In genomic region chr6:157314705-157315321, GRCh38 we compare ENCODE assay signal across 8 cellular contexts. TPM values are rescaled to one million over a fixed set of nuclear protein-coding genes. Genes with fewer than 3 reads are reported as not detected.
A peak's percentile ranks its signal among the peaks of the same experiment; 100 is the strongest.
DNase-seq lines count a peak whose midpoint lies in the region; ATAC-seq, FAIRE-seq and TF ChIP-seq lines count a peak whose summit lies in the region.

No MANE protein-coding gene starts in this region.

- no peak overlapping the region for H3K4me3 Mint-ChIP-seq in CD4-positive, alpha-beta memory T cell

- no peak overlapping the region for H3K4me2 ChIP-seq in K562 (ENCODE audit: insufficient read depth, low read length)
- no peak overlapping the region for H3K4me2 ChIP-seq in keratinocyte (ENCODE audit: control insufficient read depth, extremely low read depth, insufficient read depth, low read depth, low read length)

- H3K27ac Mint-ChIP-seq in CD4-positive, alpha-beta memory T cell, result peak overlapping the region in 4 of 7 donors; percentile 14 to 41 (median 22)

- peaks cover 38 to 67% of the 10 kb centered on the region in 2 donors for H3K36me3 Mint-ChIP-seq in CD4-positive, alpha-beta memory T cell

- POLR2A ChIA-PET in CD4-positive, alpha-beta memory T cell (lab: Charles Lee; ENCODE audit: partially characterized antibody), result interaction anchor here (1.8 kb wide), 1 partner anchor 9 kb away, joined by 15 read pairs; the partner anchor contains the start of gene TMEM242
- POLR2A ChIA-PET in K562 (lab: Yijun Ruan, JAX), result interaction anchor here (0.6 to 1.3 kb wide), 5 partner anchors 9 to 548 kb away, joined by 3 to 11 read pairs (median 3); partner anchors contain the start of gene TMEM242

- no peak for TF ChIP-seq POLR2A in K562 (conservative IDR thresholded peaks at IDR 0.05)
- no peak for TF ChIP-seq POLR2A in tibial nerve (IDR thresholded peaks at IDR 0.05)

- BruUV-seq in K562 (replicated peaks; lab: Mats Ljungman, UMichigan), result no TSS peak

- TF ChIP-seq RAD21 in K562 (CRISPR knock-in tag; conservative IDR thresholded peaks at IDR 0.05 in 1 of 2, IDR thresholded peaks at IDR 0.05 in 1 of 2), result peak; percentile 100

- H3K4me1 ChIP-seq in CD4-positive, alpha-beta memory T cell (ENCODE audit: insufficient read depth, low read length), result peaks cover 10% of the 10 kb centered on the region
- H3K4me1 ChIP-seq in K562 (replicated peaks in 1 of 2; ENCODE audit: control insufficient read depth in 2 of 2, insufficient read depth in 2 of 2, low read length in 2 of 2), result peaks cover 21 to 24% of the 10 kb centered on the region in 2 experiments; a peak in 4 of 5 replicates
- peaks cover 22% of the 10 kb centered on the region for H3K4me1 ChIP-seq in keratinocyte (ENCODE audit: control insufficient read depth, extremely low read depth, insufficient read depth, low read length)
- H3K4me1 ChIP-seq in tibial nerve, result peaks cover 0 to 12% (median 0%) of the 10 kb centered on the region in 4 donors

- intact Hi-C loops in CD4-positive, alpha-beta memory T cell (cut with micrococcal nuclease), result loop anchor here (1.0 to 2.0 kb wide), 4 partner anchors 8 to 352 kb away; partner anchors contain the start of genes TMEM242 and ZDHHC14
- intact Hi-C loops in K562 (cut with micrococcal nuclease), result loop anchor here (1.0 to 10.0 kb wide), 8 partner anchors 20 to 820 kb away; partner anchors contain the start of gene ZDHHC14

- FAIRE-seq in K562 (lab: Jason Lieb, UNC) (no peak), keratinocyte (lab: Jason Lieb, UNC) (no peak)

- no peaks in the 10 kb centered on the region for H3K9me3 ChIP-seq in CD4-positive, alpha-beta memory T cell (ENCODE audit: control insufficient read depth in 1 of 2, low read length in 2 of 2)
- H3K9me3 ChIP-seq in K562 (replicated peaks; ENCODE audit: control insufficient read depth, insufficient read depth, low read depth, low read length) (no peaks in the 10 kb centered on the region), keratinocyte (ENCODE audit: control insufficient read depth, low read depth, low read length) (no peaks in the 10 kb centered on the region), tibial nerve (no peaks in the 10 kb centered on the region)

- no peaks in the 10 kb centered on the region for H3K27me3 Mint-ChIP-seq in CD4-positive, alpha-beta memory T cell

- peak; percentile 39 to 62 (median 58) for DNase-seq in CD4-positive, alpha-beta memory T cell
- DNase-seq in K562 (ENCODE audit: extremely low read depth in 1 of 4, low spot score in 3 of 4) (peak; percentile 35 to 79 (median 58)), keratinocyte (ENCODE audit: low read depth, low spot score) (no peak), tibial nerve (ENCODE audit: low spot score in 2 of 2) (peak in 1 of 2 donors; percentile 40), Kasumi-1 (lab: John Stamatoyannopoulos, UW) (no peak), T-helper 9 cell (no peak)

- WGBS in K562 (ENCODE audit: insufficient coverage, low coverage, missing lambda C conversion rate), result 20% methylated on average over 7 of the region's 7 CpGs
- 10 to 19% methylated on average over 7 of the region's 7 CpGs for WGBS in tibial nerve, 2 donors

- no peaks in the 10 kb centered on the region for H4K20me1 ChIP-seq in K562 (replicated peaks; ENCODE audit: control insufficient read depth, insufficient read depth, low read length)
- no peaks in the 10 kb centered on the region for H4K20me1 ChIP-seq in keratinocyte (ENCODE audit: control insufficient read depth, extremely low read depth, insufficient read depth, low read length)

- no peak overlapping the region for H3K4me3 ChIP-seq in CD4-positive, alpha-beta memory T cell (ENCODE audit: low read length in 2 of 2)
- H3K4me3 ChIP-seq in K562 (no peak overlapping the region), keratinocyte (ENCODE audit: control insufficient read depth in 2 of 3, extremely low read depth in 1 of 3, insufficient read depth in 2 of 3, low read depth in 1 of 3, low read length in 3 of 3) (no peak overlapping the region), tibial nerve (no peak overlapping the region)

- TF ChIP-seq EP300 in K562 (IDR thresholded peaks at IDR 0.05; ENCODE audit: low read length) (no peak), tibial nerve (IDR thresholded peaks at IDR 0.05) (no peak)

- H3K4me1 Mint-ChIP-seq in CD4-positive, alpha-beta memory T cell, result peaks cover 0 to 7% (median 6%) of the 10 kb centered on the region in 4 donors

- no peak overlapping the region for H3K9ac ChIP-seq in K562 (ENCODE audit: insufficient read depth in 1 of 2, low read depth in 2 of 2, low read length in 2 of 2)
- H3K9ac ChIP-seq in keratinocyte (ENCODE audit: control insufficient read depth, extremely low read depth, insufficient read depth, low read length), result no peak overlapping the region

- H3K9me3 Mint-ChIP-seq in CD4-positive, alpha-beta memory T cell, result no peaks in the 10 kb centered on the region

- H2AFZ ChIP-seq in K562 (ENCODE audit: low read depth, low read length) (no peak overlapping the region), keratinocyte (ENCODE audit: control insufficient read depth, low read length) (no peak overlapping the region)

- H3K79me2 ChIP-seq in K562 (ENCODE audit: control insufficient read depth, insufficient read depth, low read length) (0 out of 3 replicates have a peak, but pooled peaks cover 2% of the 10 kb centered on the region), keratinocyte (ENCODE audit: control insufficient read depth, insufficient read depth, low read length) (peaks cover 3% of the 10 kb centered on the region)

- ATAC-seq in GM19397 (IDR thresholded peaks at IDR 0.05; ENCODE audit: unreplicated experiment) (peak; percentile 72), HG03565 (IDR thresholded peaks at IDR 0.05; ENCODE audit: unreplicated experiment) (peak; percentile 82), K562 (peak; percentile 84)

- no peaks in the 10 kb centered on the region for H3K27me3 ChIP-seq in CD4-positive, alpha-beta memory T cell (ENCODE audit: insufficient read depth, low read length)
- H3K27me3 ChIP-seq in K562 (ENCODE audit: control insufficient read depth in 2 of 2, insufficient read depth in 2 of 2, low read length in 2 of 2) (no peaks in the 10 kb centered on the region), keratinocyte (ENCODE audit: control insufficient read depth, extremely low read depth, insufficient read depth, low read length) (no peaks in the 10 kb centered on the region), tibial nerve (no peaks in the 10 kb centered on the region)

- in situ Hi-C loops in K562 (cut with MboI), result no loop called here

- H3K9me1 ChIP-seq in K562 (ENCODE audit: control insufficient read depth, insufficient read depth, low read length), result no peaks in the 10 kb centered on the region
- no peaks in the 10 kb centered on the region for H3K9me1 ChIP-seq in keratinocyte (ENCODE audit: control insufficient read depth, extremely low read depth, insufficient read depth, low read length)

- H3K36me3 ChIP-seq in CD4-positive, alpha-beta memory T cell (ENCODE audit: insufficient read depth, low read length), result peaks cover 14% of the 10 kb centered on the region
- H3K36me3 ChIP-seq in K562 (ENCODE audit: control insufficient read depth, insufficient read depth, low read length) (peaks cover 73% of the 10 kb centered on the region), keratinocyte (ENCODE audit: control insufficient read depth in 2 of 2, extremely low read depth in 1 of 2, insufficient read depth in 2 of 2, low read length in 2 of 2) (peaks cover 26 to 32% of the 10 kb centered on the region in 2 experiments), tibial nerve (peaks cover 0 to 42% (median 5%) of the 10 kb centered on the region in 3 donors)

- CTCF ChIA-PET in CD4-positive, alpha-beta memory T cell (lab: Charles Lee; ENCODE audit: partially characterized antibody), result interaction anchor here (0.8 to 6.1 kb wide), 20 partner anchors 11 to 559 kb away, joined by 3 to 102 read pairs (median 5); partner anchors contain the start of gene TMEM242
- CTCF ChIA-PET in K562 (lab: Yijun Ruan, JAX; ENCODE audit: low intra/inter-chr PET ratio), result interaction anchor here (0.7 to 3.7 kb wide), 19 partner anchors 8 to 890 kb away, joined by 3 to 56 read pairs (median 4); partner anchors contain the start of gene TMEM242

- TF ChIP-seq CTCF in K562 (IDR thresholded peaks at IDR 0.05 in 2 of 3, conservative IDR thresholded peaks at IDR 0.05 in 1 of 3; ENCODE audit: insufficient read depth in 2 of 3, low read depth in 1 of 3, low read length in 3 of 3) (peak; percentile 92 to 100 (median 99)), keratinocyte (optimal IDR thresholded peaks at IDR 0.05 in 1 of 3, IDR thresholded peaks at IDR 0.05 in 1 of 3, conservative IDR thresholded peaks at IDR 0.05 in 1 of 3; ENCODE audit: extremely low read depth in 1 of 3, insufficient read depth in 2 of 3, low read length in 3 of 3) (peak; percentile 42 to 84 (median 65)), tibial nerve (IDR thresholded peaks at IDR 0.05) (peak; percentile 70 to 89 (median 79))

- H3K27ac ChIP-seq in CD4-positive, alpha-beta memory T cell (ENCODE audit: low read depth, low read length), result no peak overlapping the region
- H3K27ac ChIP-seq in K562 (ENCODE audit: extremely low read depth, low read depth, low read length) (no peak overlapping the region), keratinocyte (ENCODE audit: control insufficient read depth, insufficient read depth, low read length) (no peak overlapping the region), tibial nerve (peak overlapping the region in 1 of 4 donors; percentile 8)

- dilution Hi-C loops in keratinocyte (cut with MboI; ENCODE audit: extremely low pct_ligation_motif_present, low sequenced_read_pairs), result no loop called here

RNA-seq across cellular contexts. Expression of gene TMEM242, which starts 8.5 kb away (rescaled TPM):
- total RNA-seq in CD4-positive, alpha-beta memory T cell, result 10 to 100 TPM; 12.7 to 14.1 TPM
- polyA plus RNA-seq in CD4-positive, alpha-beta memory T cell, result 10 to 100 TPM; 11.4 TPM
- 22.9 and 46.7 TPM in 2 replicates for total RNA-seq in K562 (2011; cell fraction: chromatin; rRNA removed; ENCODE audit: low replicate concordance)
- total RNA-seq in K562 (2011; cell fraction: nucleolus; rRNA removed), result 19.5 and 19.6 TPM in 2 replicates
- 38.3 and 79.8 TPM in 2 replicates for total RNA-seq in K562 (2011; cell fraction: nucleoplasm; rRNA removed)
- 10.1 and 16.3 TPM in 2 replicates for total RNA-seq in K562 (2014; rRNA removed)
- 14.2 and 15.4 TPM in 2 replicates for total RNA-seq in K562 (2014; rRNA removed; fragmentation: Illumina TruSeq; extraction: Trizol)
- total RNA-seq in K562 (2015; rRNA removed; fragmentation: Illumina TruSeq; extraction: Trizol), result 9.0 and 9.5 TPM in 2 replicates
- 17.0 and 18.2 TPM in 2 replicates for total RNA-seq in K562 (2021)
- polyA plus RNA-seq in K562 (2011; rRNA removed), result 13.1 and 16.5 TPM in 2 replicates
- 3.9 and 6.4 TPM in 2 replicates for polyA plus RNA-seq in K562 (2011; cell fraction: cytosol; rRNA removed)
- 5.9 and 7.9 TPM in 2 replicates for polyA plus RNA-seq in K562 (2011; cell fraction: nucleus; rRNA removed)
- polyA plus RNA-seq in K562 (2012), result 10.4 and 13.3 TPM in 2 replicates
- polyA plus RNA-seq in K562 (2014; fragmentation: Illumina TruSeq; extraction: Trizol), result 10.7 and 11.4 TPM in 2 replicates
- 10 to 100 TPM; 24.3 to 35.3 TPM for polyA plus RNA-seq in K562 (2014; fragmentation: Nextera tagmentation; extraction: Ambion mirVana)
- polyA plus RNA-seq in K562 (2014; rRNA removed), result 20.9 and 23.8 TPM in 2 replicates
- polyA minus RNA-seq in K562 (2011; rRNA and poly(A)+ RNA removed), result 6.4 and 7.7 TPM in 2 replicates
- 1.6 and 2.5 TPM in 2 replicates for polyA minus RNA-seq in K562 (2011; cell fraction: cytosol; rRNA and poly(A)+ RNA removed)
- 7.5 and 10.7 TPM in 2 replicates for polyA minus RNA-seq in K562 (2011; cell fraction: nucleus; rRNA and poly(A)+ RNA removed)
- 8.1 to 11.0 TPM (median 9.3 TPM) in 3 replicates for polyA plus RNA-seq in keratinocyte
- 6.9 TPM for polyA plus RNA-seq in keratinocyte (2011; ENCODE audit: low read depth)
- 7.6 and 11.3 TPM in 2 replicates for polyA plus RNA-seq in keratinocyte (2011; cell fraction: cytosol; rRNA removed)
- polyA plus RNA-seq in keratinocyte (2011; cell fraction: nucleus; rRNA removed), result 9.7 and 10.8 TPM in 2 replicates
- polyA plus RNA-seq in keratinocyte (2012; ENCODE audit: low replicate concordance), result 8.4 and 10.3 TPM in 2 replicates
- polyA minus RNA-seq in keratinocyte, result 0.69 to 3.6 TPM (median 2.1 TPM) in 3 replicates
- 3.8 TPM for polyA minus RNA-seq in keratinocyte (2011; cell fraction: cytosol; rRNA and poly(A)+ RNA removed)
- 3.0 and 8.1 TPM in 2 replicates for polyA minus RNA-seq in keratinocyte (2011; cell fraction: nucleus; rRNA and poly(A)+ RNA removed)
- total RNA-seq in tibial nerve, result 1 to 10 TPM; 4.9 to 8.2 (median 7.0) TPM

Comparison
In these comparisons a context has a peak if more than half of its experiments do, and no peak if none do; other contexts are left out.
1. DNase-seq: peak in CD4-positive, alpha-beta memory T cell (5 of 5) and K562 (4 of 4); none in keratinocyte (single experiment), Kasumi-1 (0 of 2) and T-helper 9 cell (single experiment).
2. Peak in every context shown above with its lines, with median percentiles within 50 percentile points of each other: ATAC-seq and CTCF ChIP-seq.